Comparison of ENCODE assay signal across 1 cellular context in the genomic region with DNA sequence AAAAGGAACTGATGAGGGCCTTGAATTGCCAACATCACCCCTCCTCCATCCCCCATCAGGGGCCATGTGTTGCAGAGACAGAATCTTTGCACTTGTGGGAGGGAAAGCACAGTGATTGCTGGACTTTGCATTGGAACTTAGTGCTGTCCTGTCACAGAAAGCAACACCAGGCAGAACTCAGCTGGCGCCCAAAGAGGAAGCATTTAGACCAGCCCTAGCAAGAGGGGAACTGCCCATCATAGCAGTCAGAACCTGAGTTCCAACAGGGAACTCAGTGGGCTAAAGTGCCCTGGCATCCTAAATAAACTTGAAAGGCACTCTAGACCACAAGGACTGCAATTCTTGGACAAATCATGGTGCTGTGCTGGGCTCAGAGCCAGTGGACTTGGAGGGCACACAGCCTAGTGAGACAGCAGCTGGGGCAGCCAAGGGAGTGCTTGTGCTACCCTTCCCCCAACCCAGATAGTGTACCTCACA.
TF ChIP-seq lines count a peak whose summit lies in the region.

No MANE protein-coding gene starts in this region.

TF ChIP-seq in HepG2, 621 proteins besides CTCF, POLR2A, EP300 and RAD21 (continued from another document and continues in another):
- TF ChIP-seq ZNF124 (CRISPR knock-in tag; IDR thresholded peaks at IDR 0.05) (0 out of 2 replicates have a peak, but pooled peaks have one; percentile 51), AHDC1 (CRISPR knock-in tag; IDR thresholded peaks at IDR 0.05; ENCODE audit: borderline replicate concordance) (peak; percentile 25; the same call in 1 of the 2 replicates), LCORL (IDR thresholded peaks at IDR 0.05) (no peak), LCORL (CRISPR knock-in tag; IDR thresholded peaks at IDR 0.05) (0 out of 2 replicates have a peak, but pooled peaks have one; percentile 18), BORCS8-MEF2B (CRISPR knock-in tag; IDR thresholded peaks at IDR 0.05) (0 out of 2 replicates have a peak, but pooled peaks have one; percentile 52), THAP11 (CRISPR knock-in tag; IDR thresholded peaks at IDR 0.05) (no peak), HCFC1 (IDR thresholded peaks at IDR 0.05; ENCODE audit: low read depth, low read length) (no peak), ZNF292 (CRISPR knock-in tag; IDR thresholded peaks at IDR 0.05; ENCODE audit: borderline replicate concordance, low read depth) (peak; percentile 86; the same call in 1 of the 2 replicates), MIXL1 (CRISPR knock-in tag; IDR thresholded peaks at IDR 0.05) (0 out of 2 replicates have a peak, but pooled peaks have one; percentile 22), ZMYM3 (CRISPR knock-in tag; IDR thresholded peaks at IDR 0.05) (peak; percentile 38; the same call in 1 of the 2 replicates), DRAP1 (CRISPR knock-in tag; IDR thresholded peaks at IDR 0.05) (0 out of 2 replicates have a peak, but pooled peaks have one; percentile 24), ZNF138 (CRISPR knock-in tag; IDR thresholded peaks at IDR 0.05; ENCODE audit: low read depth) (no peak), ZNF883 (CRISPR knock-in tag; IDR thresholded peaks at IDR 0.05; ENCODE audit: not compliant biosample characterization) (no peak), ZSCAN21 (CRISPR knock-in tag; IDR thresholded peaks at IDR 0.05; ENCODE audit: borderline replicate concordance) (peak; percentile 40; the same call in 1 of the 2 replicates), CBX2 (IDR thresholded peaks at IDR 0.05; ENCODE audit: low read depth, low read length) (no peak), CBX2 (CRISPR knock-in tag; IDR thresholded peaks at IDR 0.05; ENCODE audit: low read depth) (no peak), ZNF629 (CRISPR knock-in tag; conservative IDR thresholded peaks at IDR 0.05) (0 out of 2 replicates have a peak, but pooled peaks have one; percentile 14), ZNF256 (CRISPR knock-in tag; conservative IDR thresholded peaks at IDR 0.05) (no peak), ZNF841 (CRISPR knock-in tag; IDR thresholded peaks at IDR 0.05; ENCODE audit: borderline replicate concordance) (no peak), HOXA9 (CRISPR knock-in tag; IDR thresholded peaks at IDR 0.05; ENCODE audit: borderline replicate concordance) (no peak), GFI1 (CRISPR knock-in tag; IDR thresholded peaks at IDR 0.05; ENCODE audit: borderline replicate concordance) (peak; percentile 94), HNF4G (IDR thresholded peaks at IDR 0.05; ENCODE audit: borderline replicate concordance, low read depth, low read length) (peak; percentile 89), HNF4G (CRISPR knock-in tag; IDR thresholded peaks at IDR 0.05; ENCODE audit: borderline replicate concordance, low read depth) (no peak), MYC (CRISPR knock-in tag; IDR thresholded peaks at IDR 0.05; ENCODE audit: borderline replicate concordance) (peak; percentile 42; the same call in 1 of the 2 replicates), ZNF230 (CRISPR knock-in tag; IDR thresholded peaks at IDR 0.05) (no peak), MAFK (conservative IDR thresholded peaks at IDR 0.05 in 1 of 2, IDR thresholded peaks at IDR 0.05 in 1 of 2; ENCODE audit: low read length in 2 of 2) (no peak), ZNF788 (CRISPR knock-in tag; IDR thresholded peaks at IDR 0.05; ENCODE audit: borderline replicate concordance) (no peak), REPIN1 (CRISPR knock-in tag; IDR thresholded peaks at IDR 0.05; ENCODE audit: borderline replicate concordance, low read depth) (peak; percentile 19; the same call in 1 of the 2 replicates), HDAC1 (CRISPR knock-in tag; IDR thresholded peaks at IDR 0.05) (peak; percentile 39; the same call in 1 of the 2 replicates), ZNF776 (CRISPR knock-in tag; IDR thresholded peaks at IDR 0.05) (no peak), SALL1 (CRISPR knock-in tag; IDR thresholded peaks at IDR 0.05) (peak; percentile 34; the same call in 1 of the 2 replicates)
- TF ChIP-seq, protein P1, sequence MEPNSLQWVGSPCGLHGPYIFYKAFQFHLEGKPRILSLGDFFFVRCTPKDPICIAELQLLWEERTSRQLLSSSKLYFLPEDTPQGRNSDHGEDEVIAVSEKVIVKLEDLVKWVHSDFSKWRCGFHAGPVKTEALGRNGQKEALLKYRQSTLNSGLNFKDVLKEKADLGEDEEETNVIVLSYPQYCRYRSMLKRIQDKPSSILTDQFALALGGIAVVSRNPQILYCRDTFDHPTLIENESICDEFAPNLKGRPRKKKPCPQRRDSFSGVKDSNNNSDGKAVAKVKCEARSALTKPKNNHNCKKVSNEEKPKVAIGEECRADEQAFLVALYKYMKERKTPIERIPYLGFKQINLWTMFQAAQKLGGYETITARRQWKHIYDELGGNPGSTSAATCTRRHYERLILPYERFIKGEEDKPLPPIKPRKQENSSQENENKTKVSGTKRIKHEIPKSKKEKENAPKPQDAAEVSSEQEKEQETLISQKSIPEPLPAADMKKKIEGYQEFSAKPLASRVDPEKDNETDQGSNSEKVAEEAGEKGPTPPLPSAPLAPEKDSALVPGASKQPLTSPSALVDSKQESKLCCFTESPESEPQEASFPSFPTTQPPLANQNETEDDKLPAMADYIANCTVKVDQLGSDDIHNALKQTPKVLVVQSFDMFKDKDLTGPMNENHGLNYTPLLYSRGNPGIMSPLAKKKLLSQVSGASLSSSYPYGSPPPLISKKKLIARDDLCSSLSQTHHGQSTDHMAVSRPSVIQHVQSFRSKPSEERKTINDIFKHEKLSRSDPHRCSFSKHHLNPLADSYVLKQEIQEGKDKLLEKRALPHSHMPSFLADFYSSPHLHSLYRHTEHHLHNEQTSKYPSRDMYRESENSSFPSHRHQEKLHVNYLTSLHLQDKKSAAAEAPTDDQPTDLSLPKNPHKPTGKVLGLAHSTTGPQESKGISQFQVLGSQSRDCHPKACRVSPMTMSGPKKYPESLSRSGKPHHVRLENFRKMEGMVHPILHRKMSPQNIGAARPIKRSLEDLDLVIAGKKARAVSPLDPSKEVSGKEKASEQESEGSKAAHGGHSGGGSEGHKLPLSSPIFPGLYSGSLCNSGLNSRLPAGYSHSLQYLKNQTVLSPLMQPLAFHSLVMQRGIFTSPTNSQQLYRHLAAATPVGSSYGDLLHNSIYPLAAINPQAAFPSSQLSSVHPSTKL (CRISPR knock-in tag; IDR thresholded peaks at IDR 0.05): 0 out of 2 replicates have a peak, but pooled peaks have one; percentile 14
- TF ChIP-seq, protein P2, sequence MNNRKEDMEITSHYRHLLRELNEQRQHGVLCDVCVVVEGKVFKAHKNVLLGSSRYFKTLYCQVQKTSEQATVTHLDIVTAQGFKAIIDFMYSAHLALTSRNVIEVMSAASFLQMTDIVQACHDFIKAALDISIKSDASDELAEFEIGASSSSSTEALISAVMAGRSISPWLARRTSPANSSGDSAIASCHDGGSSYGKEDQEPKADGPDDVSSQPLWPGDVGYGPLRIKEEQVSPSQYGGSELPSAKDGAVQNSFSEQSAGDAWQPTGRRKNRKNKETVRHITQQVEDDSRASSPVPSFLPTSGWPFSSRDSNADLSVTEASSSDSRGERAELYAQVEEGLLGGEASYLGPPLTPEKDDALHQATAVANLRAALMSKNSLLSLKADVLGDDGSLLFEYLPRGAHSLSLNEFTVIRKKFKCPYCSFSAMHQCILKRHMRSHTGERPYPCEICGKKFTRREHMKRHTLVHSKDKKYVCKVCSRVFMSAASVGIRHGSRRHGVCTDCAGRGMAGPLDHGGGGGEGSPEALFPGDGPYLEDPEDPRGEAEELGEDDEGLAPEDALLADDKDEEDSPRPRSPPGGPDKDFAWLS (CRISPR knock-in tag; IDR thresholded peaks at IDR 0.05; ENCODE audit: borderline replicate concordance): no peak
- TF ChIP-seq, protein P3, sequence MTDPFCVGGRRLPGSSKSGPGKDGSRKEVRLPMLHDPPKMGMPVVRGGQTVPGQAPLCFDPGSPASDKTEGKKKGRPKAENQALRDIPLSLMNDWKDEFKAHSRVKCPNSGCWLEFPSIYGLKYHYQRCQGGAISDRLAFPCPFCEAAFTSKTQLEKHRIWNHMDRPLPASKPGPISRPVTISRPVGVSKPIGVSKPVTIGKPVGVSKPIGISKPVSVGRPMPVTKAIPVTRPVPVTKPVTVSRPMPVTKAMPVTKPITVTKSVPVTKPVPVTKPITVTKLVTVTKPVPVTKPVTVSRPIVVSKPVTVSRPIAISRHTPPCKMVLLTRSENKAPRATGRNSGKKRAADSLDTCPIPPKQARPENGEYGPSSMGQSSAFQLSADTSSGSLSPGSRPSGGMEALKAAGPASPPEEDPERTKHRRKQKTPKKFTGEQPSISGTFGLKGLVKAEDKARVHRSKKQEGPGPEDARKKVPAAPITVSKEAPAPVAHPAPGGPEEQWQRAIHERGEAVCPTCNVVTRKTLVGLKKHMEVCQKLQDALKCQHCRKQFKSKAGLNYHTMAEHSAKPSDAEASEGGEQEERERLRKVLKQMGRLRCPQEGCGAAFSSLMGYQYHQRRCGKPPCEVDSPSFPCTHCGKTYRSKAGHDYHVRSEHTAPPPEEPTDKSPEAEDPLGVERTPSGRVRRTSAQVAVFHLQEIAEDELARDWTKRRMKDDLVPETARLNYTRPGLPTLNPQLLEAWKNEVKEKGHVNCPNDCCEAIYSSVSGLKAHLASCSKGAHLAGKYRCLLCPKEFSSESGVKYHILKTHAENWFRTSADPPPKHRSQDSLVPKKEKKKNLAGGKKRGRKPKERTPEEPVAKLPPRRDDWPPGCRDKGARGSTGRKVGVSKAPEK (CRISPR knock-in tag; IDR thresholded peaks at IDR 0.05; ENCODE audit: borderline replicate concordance): 0 out of 2 replicates have a peak, but pooled peaks have one; percentile 28
- TF ChIP-seq, protein P4, sequence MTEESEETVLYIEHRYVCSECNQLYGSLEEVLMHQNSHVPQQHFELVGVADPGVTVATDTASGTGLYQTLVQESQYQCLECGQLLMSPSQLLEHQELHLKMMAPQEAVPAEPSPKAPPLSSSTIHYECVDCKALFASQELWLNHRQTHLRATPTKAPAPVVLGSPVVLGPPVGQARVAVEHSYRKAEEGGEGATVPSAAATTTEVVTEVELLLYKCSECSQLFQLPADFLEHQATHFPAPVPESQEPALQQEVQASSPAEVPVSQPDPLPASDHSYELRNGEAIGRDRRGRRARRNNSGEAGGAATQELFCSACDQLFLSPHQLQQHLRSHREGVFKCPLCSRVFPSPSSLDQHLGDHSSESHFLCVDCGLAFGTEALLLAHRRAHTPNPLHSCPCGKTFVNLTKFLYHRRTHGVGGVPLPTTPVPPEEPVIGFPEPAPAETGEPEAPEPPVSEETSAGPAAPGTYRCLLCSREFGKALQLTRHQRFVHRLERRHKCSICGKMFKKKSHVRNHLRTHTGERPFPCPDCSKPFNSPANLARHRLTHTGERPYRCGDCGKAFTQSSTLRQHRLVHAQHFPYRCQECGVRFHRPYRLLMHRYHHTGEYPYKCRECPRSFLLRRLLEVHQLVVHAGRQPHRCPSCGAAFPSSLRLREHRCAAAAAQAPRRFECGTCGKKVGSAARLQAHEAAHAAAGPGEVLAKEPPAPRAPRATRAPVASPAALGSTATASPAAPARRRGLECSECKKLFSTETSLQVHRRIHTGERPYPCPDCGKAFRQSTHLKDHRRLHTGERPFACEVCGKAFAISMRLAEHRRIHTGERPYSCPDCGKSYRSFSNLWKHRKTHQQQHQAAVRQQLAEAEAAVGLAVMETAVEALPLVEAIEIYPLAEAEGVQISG (CRISPR knock-in tag; IDR thresholded peaks at IDR 0.05): peak; percentile 25; the same call in 1 of the 2 replicates
- TF ChIP-seq, protein P5, sequence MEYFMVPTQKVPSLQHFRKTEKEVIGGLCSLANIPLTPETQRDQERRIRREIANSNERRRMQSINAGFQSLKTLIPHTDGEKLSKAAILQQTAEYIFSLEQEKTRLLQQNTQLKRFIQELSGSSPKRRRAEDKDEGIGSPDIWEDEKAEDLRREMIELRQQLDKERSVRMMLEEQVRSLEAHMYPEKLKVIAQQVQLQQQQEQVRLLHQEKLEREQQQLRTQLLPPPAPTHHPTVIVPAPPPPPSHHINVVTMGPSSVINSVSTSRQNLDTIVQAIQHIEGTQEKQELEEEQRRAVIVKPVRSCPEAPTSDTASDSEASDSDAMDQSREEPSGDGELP (IDR thresholded peaks at IDR 0.05; ENCODE audit: borderline replicate concordance, low read depth): peak; percentile 68; the same call in 1 of the 2 replicates
